Comparison of ENCODE assay signal across 14 cellular contexts in genomic region chr3:157375342-157375986, GRCh38.
"Had no signal": no experiment of that assay in that cellular context is flagged by ENCODE, and none has a peak within 500 bp of the region (broad histone marks: within the 10 kb centered on the region; RNA-seq: fewer than 3 reads in every experiment).

No MANE protein-coding gene starts in this region.

- H3K27me3 ChIP-seq: gastroesophageal sphincter, left lung, testis had no signal

- H3K4me1 ChIP-seq: gastroesophageal sphincter, left lung, parathyroid adenoma, testis had no signal

- H3K4me3 ChIP-seq: gastroesophageal sphincter, left lung, testis had no signal

- H3K9me3 ChIP-seq: gastroesophageal sphincter, left lung, testis had no signal

- H3K36me3 ChIP-seq: gastroesophageal sphincter, left lung had no signal

- H3K9ac ChIP-seq: parathyroid adenoma had no signal

- H2AFZ ChIP-seq: parathyroid adenoma had no signal

- DNase-seq: activated CD4-positive, alpha-beta memory T cell treated with anti-CD3 and anti-CD28 coated beads, Interleukin-2, amount 10 ng/mL, durations not matched to agents 7 days and 5 days; activated T-cell treated with anti-CD3 and anti-CD28 coated beads, Interleukin-2, amount 50 U/mL, for 72 hours; aorta; cortex of kidney; effector CD8-positive, alpha-beta T cell; left lung; mesenchymal stem cell; retina; stimulated activated CD4-positive, alpha-beta T cell treated with anti-CD3 and anti-CD28 coated beads, Interleukin-4, amount 100 ng/mL, for 24 hours; T1000; testis had no signal

- H3K27ac ChIP-seq: gastroesophageal sphincter, left lung, parathyroid adenoma, testis, VCaP had no signal

- H3K79me2 ChIP-seq: parathyroid adenoma had no signal

- ATAC-seq: activated T-cell treated with anti-CD3 and anti-CD28 coated beads, Interleukin-2, amount 50 U/mL, for 72 hours; gastroesophageal sphincter; left lung had no signal
